In genomic region chr2:86185517-86186212, GRCh38 we compare ENCODE assay signal across 9 cellular contexts. TPM values are rescaled to one million over a fixed set of nuclear protein-coding genes. Genes with fewer than 3 reads are reported as not detected.
DNase-seq lines count a peak whose midpoint lies in the region; ATAC-seq, FAIRE-seq and TF ChIP-seq lines count a peak whose summit lies in the region.
"Had no signal": no experiment of that assay in that cellular context is flagged by ENCODE, and none has a peak within 500 bp of the region (broad histone marks: within the 10 kb centered on the region; RNA-seq: fewer than 3 reads in every experiment).

No MANE protein-coding gene starts in this region.

- H3K4me1 Mint-ChIP-seq in GM23338, result no peaks in the 10 kb centered on the region; the same call in 1 of the 3 replicates
- peaks cover 74% of the 10 kb centered on the region for H3K4me1 Mint-ChIP-seq in activated naive CD8-positive, alpha-beta T cell (ENCODE audit: low read depth)
- peaks cover 41 to 66% (median 56%) of the 10 kb centered on the region in 3 donors for H3K4me1 Mint-ChIP-seq in naive B cell

- FAIRE-seq in D721Med (lab: Jason Lieb, UNC), result no peak

- H3K36me3 ChIP-seq in BLaER1 (peaks cover 23% of the 10 kb centered on the region), GM23338 (ENCODE audit: insufficient read depth) (peaks cover 10% of the 10 kb centered on the region; the same call in 1 of the 2 replicates)

- H3K9me3 ChIP-seq in BLaER1, result no peaks in the 10 kb centered on the region

- H3K27ac ChIP-seq in BLaER1 (peak overlapping the region; percentile 62), GM23338 (ENCODE audit: low read depth) (peak overlapping the region; percentile 12; the same call in 1 of the 2 replicates)

- H3K79me2 ChIP-seq in GM23338 (replicated peaks; ENCODE audit: insufficient read depth), result peaks cover 100% of the 10 kb centered on the region

- H3K9me3 Mint-ChIP-seq in GM23338 (no peaks in the 10 kb centered on the region), naive B cell (no peaks in the 10 kb centered on the region)
- H3K9me3 Mint-ChIP-seq in activated naive CD8-positive, alpha-beta T cell (ENCODE audit: low read depth), result no peaks in the 10 kb centered on the region

- peaks cover 83% of the 10 kb centered on the region for H3K4me1 ChIP-seq in BLaER1
- no peaks in the 10 kb centered on the region; the same call in 1 of the 2 replicates for H3K4me1 ChIP-seq in GM23338 (ENCODE audit: insufficient read depth)

- H3K9me2 ChIP-seq in GM23338 (ENCODE audit: insufficient read depth), result no peaks in the 10 kb centered on the region

- TF ChIP-seq CTCF in GM23338 (conservative IDR thresholded peaks at IDR 0.05; ENCODE audit: low read depth in 2 of 2) (no peak), GM20000 (IDR thresholded peaks at IDR 0.05; ENCODE audit: extremely low read depth, missing control alignments) (no peak), D721Med (IDR thresholded peaks at IDR 0.05; ENCODE audit: insufficient read depth, missing control alignments) (no peak)

- no peaks in the 10 kb centered on the region for H3F3A ChIP-seq in GM23338 (replicated peaks; ENCODE audit: low read depth)

- H3K4me3 Mint-ChIP-seq in GM23338 (no peak overlapping the region), naive B cell (peak overlapping the region in 7 of 8 donors; percentile 63 to 85 (median 78))
- H3K4me3 Mint-ChIP-seq in activated naive CD8-positive, alpha-beta T cell, result peak overlapping the region; percentile 67

- H3K27ac Mint-ChIP-seq in GM23338, result no peak overlapping the region
- H3K27ac Mint-ChIP-seq in activated naive CD8-positive, alpha-beta T cell, result peak overlapping the region; percentile 87
- H3K27ac Mint-ChIP-seq in naive B cell, result peak overlapping the region; percentile 90 to 96 (median 93)

- H2AFZ ChIP-seq in GM23338, result no peak overlapping the region

- H3K4me3 ChIP-seq in BLaER1 (peak overlapping the region; percentile 15; the same call in 1 of the 2 replicates), GM23338 (no peak overlapping the region)

- H3K27me3 ChIP-seq in BLaER1 (no peaks in the 10 kb centered on the region), GM23338 (ENCODE audit: insufficient read depth) (no peaks in the 10 kb centered on the region)

- H3K4me2 ChIP-seq in BLaER1 (peak overlapping the region; percentile 83), GM23338 (no peak overlapping the region)

- ATAC-seq in GM23338 (no peak), naive B cell (ENCODE audit: low read depth in 2 of 2) (peak; percentile 50 to 73), GM21360 (IDR thresholded peaks at IDR 0.05; ENCODE audit: unreplicated experiment) (no peak)

- DNase-seq in GM23338 (ENCODE audit: low spot score), result no peak
- DNase-seq in naive B cell, result no peak
- DNase-seq in GM20000 (ENCODE audit: low spot score), result no peak
- DNase-seq in NK-92 (lab: John Stamatoyannopoulos, UW; ENCODE audit: unreplicated experiment), result no peak
- DNase-seq in D721Med (ENCODE audit: insufficient read length, low spot score), result no peak
- DNase-seq: DMS153 had no signal

- H3K36me3 Mint-ChIP-seq in GM23338 (ENCODE audit: low read depth), result peaks cover 10% of the 10 kb centered on the region
- peaks cover 7% of the 10 kb centered on the region for H3K36me3 Mint-ChIP-seq in activated naive CD8-positive, alpha-beta T cell
- no peaks in the 10 kb centered on the region for H3K36me3 Mint-ChIP-seq in naive B cell

- H4K20me1 ChIP-seq in BLaER1, result peaks cover 98% of the 10 kb centered on the region
- peaks cover 59% of the 10 kb centered on the region for H4K20me1 ChIP-seq in GM23338 (replicated peaks; ENCODE audit: insufficient read depth)

- H3K9ac ChIP-seq in BLaER1, result peak overlapping the region; percentile 39

- H3K27me3 Mint-ChIP-seq in GM23338 (ENCODE audit: insufficient read depth, low read depth, poor library complexity), result no peaks in the 10 kb centered on the region
- no peaks in the 10 kb centered on the region for H3K27me3 Mint-ChIP-seq in activated naive CD8-positive, alpha-beta T cell
- H3K27me3 Mint-ChIP-seq in naive B cell, result no peaks in the 10 kb centered on the region

TF ChIP-seq in GM23338, 12 proteins besides CTCF, POLR2A, EP300 and RAD21:
- TF ChIP-seq EZH2phosphoT487 (IDR thresholded peaks at IDR 0.05; ENCODE audit: unreplicated experiment), result no peak
- TF ChIP-seq CREB1 (CRISPR knock-in tag; IDR thresholded peaks at IDR 0.05; ENCODE audit: low read depth), result no peak
- no peak for TF ChIP-seq ZNF114 (CRISPR knock-in tag; IDR thresholded peaks at IDR 0.05)
- no peak for TF ChIP-seq NANOG (IDR thresholded peaks at IDR 0.05; ENCODE audit: borderline replicate concordance)
- TF ChIP-seq STAT1 (IDR thresholded peaks at IDR 0.05; ENCODE audit: unreplicated experiment), result no peak
- TF ChIP-seq EZH2 (IDR thresholded peaks at IDR 0.05; ENCODE audit: low read depth, unreplicated experiment), result no peak
- no peak for TF ChIP-seq POLR2AphosphoS5 (IDR thresholded peaks at IDR 0.05; ENCODE audit: low read depth)
- TF ChIP-seq REST (IDR thresholded peaks at IDR 0.05; ENCODE audit: unreplicated experiment), result no peak
- no peak for TF ChIP-seq ETS1 (IDR thresholded peaks at IDR 0.05)
TF ChIP-seq in GM23338: peak in this region for 0.

RNA-seq across cellular contexts. Expression of gene IMMT, which starts 9.6 kb away (rescaled TPM):
- total RNA-seq in GM23338 (2014; rRNA removed; shearing (Covaris generic)), result 83.1 and 96.7 TPM in 2 replicates
- polyA plus RNA-seq in GM23338 (2016; fragmentation: Nextera tagmentation; extraction: Ambion mirVana) (65.3 and 71.0 TPM in 2 replicates), naive B cell (ENCODE audit: low read depth in 6 of 6) (10 to 100 TPM; 30.3 to 53.9 (median 39.9) TPM)

RNA-seq across cellular contexts. Expression of gene MRPL35, which starts 13.6 kb away (rescaled TPM):
- 33.5 and 43.8 TPM in 2 replicates for total RNA-seq in GM23338 (2014; rRNA removed; shearing (Covaris generic))
- 57.2 and 62.0 TPM in 2 replicates for polyA plus RNA-seq in GM23338 (2016; fragmentation: Nextera tagmentation; extraction: Ambion mirVana)
- polyA plus RNA-seq in naive B cell (ENCODE audit: low read depth in 6 of 6), result 10 to 100 TPM; 13.6 to 34.5 (median 29.2) TPM

Comparison
In these comparisons a context has a peak if more than half of its experiments do, and no peak if none do; other contexts are left out.
1. ATAC-seq: peak in naive B cell (2 of 2); none in GM23338 (single experiment) and GM21360 (single experiment).